ENCODE assay signal across 17 cellular contexts in the genomic region with DNA sequence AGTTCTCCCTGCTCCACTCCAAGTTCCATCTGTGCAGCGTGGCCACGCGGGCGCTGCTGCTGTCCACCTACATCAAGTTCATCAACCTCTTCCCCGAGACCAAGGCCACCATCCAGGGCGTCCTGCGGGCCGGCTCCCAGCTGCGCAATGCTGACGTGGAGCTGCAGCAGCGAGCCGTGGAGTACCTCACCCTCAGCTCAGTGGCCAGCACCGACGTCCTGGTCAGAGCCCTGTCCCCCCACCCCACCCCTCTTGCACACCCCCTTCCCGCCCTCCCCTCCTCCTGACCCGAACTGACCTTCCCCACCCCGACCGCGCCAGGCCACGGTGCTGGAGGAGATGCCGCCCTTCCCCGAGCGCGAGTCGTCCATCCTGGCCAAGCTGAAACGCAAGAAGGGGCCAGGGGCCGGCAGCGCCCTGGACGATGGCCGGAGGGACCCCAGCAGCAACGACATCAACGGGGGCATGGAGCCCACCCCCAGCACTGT. TPM values are rescaled to one million over a fixed set of nuclear protein-coding genes. Genes with fewer than 3 reads are reported as not detected.
A peak's percentile ranks its signal among the peaks of the same experiment; 100 is the strongest.
DNase-seq lines count a peak whose midpoint lies in the region; ATAC-seq and TF ChIP-seq lines count a peak whose summit lies in the region.
"Had no signal": no experiment of that assay in that cellular context is flagged by ENCODE, and none has a peak within 500 bp of the region (broad histone marks: within the 10 kb centered on the region; RNA-seq: fewer than 3 reads in every experiment).

No MANE protein-coding gene starts in this region.

- 50 to 67% methylated on average over 2 to 3 of the region's 32 CpGs for WGBS in gastroesophageal sphincter (ENCODE audit: low coverage in 1 of 2), 2 donors
- WGBS in ovary, 3 donors, result 27 to 44% (median 32%) methylated on average over 28 to 32 of the region's 32 CpGs

- H3K4me3 ChIP-seq in AG04450 (ENCODE audit: low read depth, low read length) (peak overlapping the region; percentile 64), gastroesophageal sphincter (peak overlapping the region in 1 of 2 donors; percentile 51), ovary (peak overlapping the region; percentile 35)

- H3K27ac ChIP-seq in AG04450 (ENCODE audit: low read depth, low read length) (no peak overlapping the region), angular gyrus (ENCODE audit: low read depth, low read length) (peak overlapping the region; percentile 74), gastroesophageal sphincter (peak overlapping the region in 3 of 4 donors; percentile 63 to 80 (median 78)), ovary (peak overlapping the region; percentile 55 to 61)
- H3K27ac ChIP-seq: left lung, pancreas had no signal

- H3K27me3 ChIP-seq in AG04450 (ENCODE audit: control insufficient read depth, insufficient read depth, low read length) (no peaks in the 10 kb centered on the region), gastroesophageal sphincter (no peaks in the 10 kb centered on the region), ovary (no peaks in the 10 kb centered on the region)
- H3K27me3 ChIP-seq: left lung, pancreas had no signal

- DNase-seq in AG04450 (ENCODE audit: low read depth, low spot score), result no peak
- peak in 2 of 5 donors; percentile 43 to 47 for DNase-seq in ovary
- no peak for DNase-seq in islet precursor cell
- no peak for DNase-seq in SIG-M5 treated with dmso at 0.1 percent for 504 hours (lab: John Stamatoyannopoulos, UW; ENCODE audit: unreplicated experiment)
- no peak for DNase-seq in GF-D8 (lab: John Stamatoyannopoulos, UW)
- DNase-seq in ureter (ENCODE audit: low spot score), result no peak
- DNase-seq: activated CD4-positive, CD25-positive, alpha-beta regulatory T cell; activated T-cell treated with anti-CD3 and anti-CD28 coated beads, Interleukin-2, amount 50 U/mL, for 48 hours; left lung; stimulated activated CD4-positive, alpha-beta T cell treated with anti-CD3 and anti-CD28 coated beads, Interleukin-2, amount 100 ng/mL, for 48 hours; stimulated activated naive CD8-positive, alpha-beta T cell treated with anti-CD3 and anti-CD28 coated beads, Interleukin-15, amount 100 ng/mL, for 72 hours had no signal

- no peak for TF ChIP-seq POLR2A in gastroesophageal sphincter (IDR thresholded peaks at IDR 0.05)
- TF ChIP-seq POLR2A in ovary (IDR thresholded peaks at IDR 0.05), result no peak

- CTCF ChIA-PET in AG04450 (lab: Charles Lee), result no interaction called here

- intact Hi-C loops in ovary (cut with DNase I), result loop anchor here in 2 of 4 donors (5.0 to 10.0 kb wide), 3 partner anchors 34 to 77 kb away; partner anchors contain the start of gene AP2A1 (in 1 of the 2)

- H3K9me3 ChIP-seq in AG04450 (ENCODE audit: control insufficient read depth, insufficient read depth, low read length), result peaks cover 3% of the 10 kb centered on the region; the same call in 1 of the 2 replicates
- H3K9me3 ChIP-seq in gastroesophageal sphincter, result no peaks in the 10 kb centered on the region
- no peaks in the 10 kb centered on the region for H3K9me3 ChIP-seq in ovary
- H3K9me3 ChIP-seq: left lung, pancreas had no signal

- no peak for TF ChIP-seq EP300 in gastroesophageal sphincter (IDR thresholded peaks at IDR 0.05)
- no peak for TF ChIP-seq EP300 in ovary (IDR thresholded peaks at IDR 0.05)

- TF ChIP-seq CTCF in AG04450 (IDR thresholded peaks at IDR 0.05; ENCODE audit: low read depth, low read length), result no peak
- TF ChIP-seq CTCF in gastroesophageal sphincter (IDR thresholded peaks at IDR 0.05), result no peak
- TF ChIP-seq CTCF in ovary (IDR thresholded peaks at IDR 0.05), result no peak

- peaks cover 0 to 27% (median 11%) of the 10 kb centered on the region in 3 donors for H3K4me1 ChIP-seq in gastroesophageal sphincter
- H3K4me1 ChIP-seq in ovary (ENCODE audit: insufficient read depth), result peaks cover 8% of the 10 kb centered on the region
- H3K4me1 ChIP-seq: left lung, pancreas had no signal

- POLR2A ChIA-PET in AG04450 (lab: Yijun Ruan, JAX), result interaction anchor here (0.5 kb wide), 1 partner anchor 36 kb away, joined by 4 read pairs; no protein-coding TSS in a partner anchor

- H3K36me3 ChIP-seq in gastroesophageal sphincter, result peaks cover 0 to 96% of the 10 kb centered on the region in 2 donors
- no peaks in the 10 kb centered on the region for H3K36me3 ChIP-seq in ovary

- no peak for ATAC-seq in gastroesophageal sphincter
- ATAC-seq: stimulated activated naive CD8-positive, alpha-beta T cell treated with anti-CD3 and anti-CD28 coated beads, Interleukin-15, amount 100 ng/mL, for 72 hours had no signal

RNA-seq across cellular contexts. Expression of gene FUZ, which starts 11.6 kb away (rescaled TPM):
- 6.9 and 9.0 TPM in 2 replicates for polyA plus RNA-seq in AG04450 (2011; rRNA removed)
- 4.1 and 8.0 TPM in 2 replicates for polyA minus RNA-seq in AG04450 (2011; rRNA and poly(A)+ RNA removed)
- 10 to 100 TPM; 14.8 to 23.0 (median 20.1) TPM for total RNA-seq in gastroesophageal sphincter
- 10 to 100 TPM; 23.3 to 48.6 (median 27.5) TPM for total RNA-seq in ovary
- polyA plus RNA-seq in ovary, result 10 to 100 TPM; 13.4 to 36.9 TPM
- total RNA-seq in ureter, result 13.0 TPM

RNA-seq across cellular contexts. Expression of gene MED25, which starts 16.6 kb away (rescaled TPM):
- 12.6 and 20.3 TPM in 2 replicates for polyA plus RNA-seq in AG04450 (2011; rRNA removed)
- 25.4 and 33.2 TPM in 2 replicates for polyA minus RNA-seq in AG04450 (2011; rRNA and poly(A)+ RNA removed)
- 10 to 100 TPM; 26.7 to 36.1 (median 28.7) TPM for total RNA-seq in gastroesophageal sphincter
- 10 to 100 TPM; 30.3 to 89.9 (median 85.3) TPM for total RNA-seq in ovary
- 10 to 100 TPM; 34.3 to 67.4 TPM for polyA plus RNA-seq in ovary
- 42.2 TPM for total RNA-seq in ureter

RNA-seq across cellular contexts. Expression of gene AP2A1, which starts 34.6 kb away (rescaled TPM):
- polyA plus RNA-seq in AG04450 (2011; rRNA removed) (59.1 and 82.2 TPM in 2 replicates), ovary (10 to 100 TPM; 37.8 to 72.2 TPM)
- 96.8 and 122 TPM in 2 replicates for polyA minus RNA-seq in AG04450 (2011; rRNA and poly(A)+ RNA removed)
- total RNA-seq in gastroesophageal sphincter (100 to 1,000 TPM in 1 of 4 donors, 10 to 100 TPM in 3; 69.9 to 103 (median 76.1) TPM), ovary (100 to 1,000 TPM in 3 of 7 donors, 10 to 100 TPM in 4; 56.0 to 126 (median 99.3) TPM), ureter (66.6 TPM)

RNA-seq across cellular contexts. Expression of gene TSKS, which starts 38.3 kb away (rescaled TPM):
- polyA plus RNA-seq in AG04450 (2011; rRNA removed), result not detected in 2 replicates
- polyA minus RNA-seq in AG04450 (2011; rRNA and poly(A)+ RNA removed), result 0.09 TPM in 1 of 2 replicates, not detected in the other
- 1 to 10 TPM in 1 of 4 donors, under 1 TPM in 1, not detected in 2; 0.73 to 4.2 TPM for total RNA-seq in gastroesophageal sphincter
- under 1 TPM in 3 of 7 donors, not detected in 4; 0.32 to 0.71 (median 0.46) TPM for total RNA-seq in ovary
- under 1 TPM; 0.15 to 0.30 TPM for polyA plus RNA-seq in ovary
- total RNA-seq in ureter, result 0.44 TPM
- total RNA-seq: bronchial epithelial cell, Daoy, SK-MEL-5 had no signal

RNA-seq across cellular contexts. Expression of gene PTOV1, which starts 49.5 kb away (rescaled TPM):
- polyA plus RNA-seq in AG04450 (2011; rRNA removed) (37.6 and 58.5 TPM in 2 replicates), ovary (100 to 1,000 TPM in 1 of 2 donors, 10 to 100 TPM in 1; 22.2 to 186 TPM)
- polyA minus RNA-seq in AG04450 (2011; rRNA and poly(A)+ RNA removed), result 69.9 and 97.7 TPM in 2 replicates
- total RNA-seq in gastroesophageal sphincter (10 to 100 TPM; 52.9 to 89.1 (median 60.0) TPM), ovary (100 to 1,000 TPM; 108 to 256 (median 206) TPM), ureter (105 TPM)
